Comparison of ENCODE assay signal across 35 cellular contexts in genomic region chr1:115213130-115213529, GRCh38.
"Had no signal": no experiment of that assay in that cellular context is flagged by ENCODE, and none has a peak within 500 bp of the region (broad histone marks: within the 10 kb centered on the region; RNA-seq: fewer than 3 reads in every experiment).

No MANE protein-coding gene starts in this region.

- H3K27me3 ChIP-seq: MG63 had no signal

- H3K4me3 ChIP-seq: MG63 had no signal

- DNase-seq: Karpas-422, Kasumi-1, MG63, MM.1S, MV-4-11, NCI-H1048, NCI-H1092, NCI-H1092 treated with DMSO at 0.1 percent for 48 hours, NCI-H1105, NCI-H1105 treated with DMSO at 0.1 percent for 48 hours, NCI-H1417, NCI-H1417 treated with DMSO at 0.1 percent for 48 hours, NCI-H1436, NCI-H1436 treated with DMSO at 0.1 percent for 48 hours, NCI-H146, NCI-H1694, NCI-H1694 treated with DMSO at 0.1 percent for 48 hours, NCI-H187, NCI-H187 treated with DMSO at 0.1 percent for 48 hours, NCI-H1930, NCI-H2029, NCI-H2029 treated with DMSO at 0.1 percent for 48 hours, NCI-H2081, NCI-H2081 treated with DMSO at 0.1 percent for 48 hours, NCI-H2107, NCI-H2171, NCI-H2171 treated with DMSO at 0.1 percent for 48 hours, NCI-H2227 treated with DMSO at 0.1 percent for 48 hours, NCI-H226, NCI-H345, NCI-H446, NCI-H446 treated with DMSO at 0.1 percent for 48 hours, NCI-H510A, NCI-H510A treated with DMSO at 0.1 percent for 48 hours, NCI-H524 had no signal

- H3K36me3 ChIP-seq: MG63 had no signal

- H3K9me3 ChIP-seq: MG63 had no signal
